ENCODE assay signal across 8 cellular contexts in the genomic region with DNA sequence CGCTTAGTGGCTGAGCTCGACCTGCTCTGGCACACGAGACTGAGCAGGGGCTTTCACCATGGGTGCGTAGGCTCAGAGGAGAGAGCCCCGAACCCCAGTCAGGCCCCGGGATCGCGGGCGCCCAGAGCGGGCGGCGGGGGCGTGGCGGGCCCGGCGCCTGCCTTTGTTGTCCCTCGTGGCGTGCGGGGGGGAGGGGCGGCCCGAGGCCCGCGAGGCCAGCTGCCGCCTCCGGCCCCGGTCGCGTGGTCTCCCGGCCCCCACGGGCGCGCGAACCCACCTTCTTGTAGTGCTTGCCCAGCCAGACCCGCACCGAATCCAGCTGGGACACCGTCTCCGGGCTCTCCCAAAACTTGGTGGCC. TPM values are rescaled to one million over a fixed set of nuclear protein-coding genes. Genes with fewer than 3 reads are reported as not detected.
DNase-seq lines count a peak whose midpoint lies in the region; ATAC-seq, FAIRE-seq and TF ChIP-seq lines count a peak whose summit lies in the region.

No MANE protein-coding gene starts in this region.

- H3K79me2 ChIP-seq in DOHH2 (ENCODE audit: control insufficient read depth, low read length) (peaks cover 62% of the 10 kb centered on the region), H1 (ENCODE audit: control insufficient read depth in 1 of 2, insufficient read depth in 2 of 2, low read length in 2 of 2) (peaks cover 47 to 53% of the 10 kb centered on the region in 2 experiments)

- H3K27ac ChIP-seq in DOHH2 (ENCODE audit: low read depth, low read length) (peak overlapping the region; percentile 85), H1 (ENCODE audit: low read depth, low read length) (peak overlapping the region; percentile 93)

- peak overlapping the region; percentile 76 for H2BK120ac ChIP-seq in H1 (replicated peaks; ENCODE audit: low read depth, low read length)

- peak overlapping the region; percentile 93 for H3K4ac ChIP-seq in H1 (replicated peaks; ENCODE audit: insufficient read length, low read depth, low read length)

- 0 out of 2 replicates have a peak overlapping the region, but pooled peaks have one; percentile 46 for H2BK15ac ChIP-seq in H1 (ENCODE audit: low read length)

- no peak for FAIRE-seq in H1 (lab: Jason Lieb, UNC)

- peak overlapping the region; percentile 99 for H4K91ac ChIP-seq in H1 (replicated peaks; ENCODE audit: insufficient read length, low read length)

- POLR2A ChIA-PET in H1 (lab: Charles Lee; ENCODE audit: partially characterized antibody), result interaction anchor here (0.6 to 3.5 kb wide), 18 partner anchors 8 to 459 kb away, joined by 3 to 19 read pairs (median 4); partner anchors contain the start of gene ZNF589

- 1% methylated on average over 9 of the region's 37 CpGs; no CpG with 5 or more reads in 1 of the 2 experiments for WGBS in H1 (ENCODE audit: extremely low coverage in 1 of 2, insufficient coverage in 1 of 2, insufficient read length in 1 of 2, insufficient replicate concordance in 2 of 2, low coverage in 1 of 2, low lambda C conversion rate in 2 of 2, missing lambda C conversion rate in 1 of 2), 2 experiments

- H2BK5ac ChIP-seq in H1 (ENCODE audit: low read depth, low read length), result peak overlapping the region; percentile 93

- TF ChIP-seq POLR2A in H1 (IDR thresholded peaks at IDR 0.05; ENCODE audit: control extremely low read depth in 1 of 2, low read depth in 2 of 2, low read length in 2 of 2), result no peak

- TF ChIP-seq RAD21 in H1 (IDR thresholded peaks at IDR 0.05 in 1 of 2, conservative IDR thresholded peaks at IDR 0.05 in 1 of 2; ENCODE audit: low read depth in 2 of 2, low read length in 2 of 2), result no peak

- TF ChIP-seq CTCF in DOHH2 (IDR thresholded peaks at IDR 0.05; ENCODE audit: low read depth, low read length, poor library complexity, severe bottlenecking) (no peak), H1 (IDR thresholded peaks at IDR 0.05; ENCODE audit: control extremely low read depth in 1 of 3, insufficient read depth in 1 of 3, low read depth in 1 of 3, low read length in 3 of 3) (no peak)

- peak overlapping the region; percentile 89 for H4K5ac ChIP-seq in H1 (ENCODE audit: insufficient read length, low read depth, low read length)

- H2AK5ac ChIP-seq in H1 (ENCODE audit: low read depth, low read length), result peak overlapping the region; percentile 92

- peak; percentile 29 for ATAC-seq in GM21526 (IDR thresholded peaks at IDR 0.05; ENCODE audit: low FRiP score, unreplicated experiment)

- peak overlapping the region; percentile 93 for H3K18ac ChIP-seq in H1 (ENCODE audit: extremely low read depth, low read length)

- CTCF ChIA-PET in H1 (lab: Charles Lee; ENCODE audit: partially characterized antibody), result no interaction called here

- no peak overlapping the region for H2AFZ ChIP-seq in H1 (ENCODE audit: low read length)

- peak overlapping the region; percentile 67 for H3K14ac ChIP-seq in H1 (ENCODE audit: insufficient read length)

- H3K56ac ChIP-seq in H1 (replicated peaks; ENCODE audit: insufficient read length, low read depth, low read length), result peak overlapping the region; percentile 87

- H3K4me2 ChIP-seq in DOHH2 (ENCODE audit: low read length) (peak overlapping the region; percentile 78), H1 (ENCODE audit: insufficient read depth in 1 of 2, low read depth in 2 of 2, low read length in 2 of 2) (peak overlapping the region; percentile 65 to 80)

- no peaks in the 10 kb centered on the region for H3K79me1 ChIP-seq in H1 (ENCODE audit: low read depth, low read length)

- no peak overlapping the region for H2BK12ac ChIP-seq in H1 (ENCODE audit: low read depth, low read length)

- DNase-seq in Jurkat, Clone E6-1 (ENCODE audit: low read depth, low spot score), result no peak
- peak; percentile 66 to 71 for DNase-seq in activated CD4-positive, alpha-beta T cell treated with anti-CD3 and anti-CD28 coated beads, Interleukin-2, amount 50 U/mL, for 48 hours
- peak in 1 of 2 experiments; percentile 73 for DNase-seq in H1 (ENCODE audit: low read depth in 1 of 2, low spot score in 2 of 2)
- DNase-seq in mucosa of gallbladder (ENCODE audit: low spot score), result peak; percentile 54
- peak; percentile 55 for DNase-seq in stimulated activated CD8-positive, alpha-beta memory T cell treated with anti-CD3 and anti-CD28 coated beads, Interleukin-4, amount 100 ng/mL, for 24 hours (ENCODE audit: low read depth)
- DNase-seq in amniotic stem cell (lab: John Stamatoyannopoulos, UW), result no peak

- H3K36me3 ChIP-seq in DOHH2 (ENCODE audit: control insufficient read depth, low read length) (peaks cover 42% of the 10 kb centered on the region), H1 (ENCODE audit: control insufficient read depth in 2 of 4, insufficient read depth in 4 of 4, low read length in 3 of 4) (peaks cover 0 to 6% (median 0%) of the 10 kb centered on the region in 4 experiments; a peak in 1 of 8 replicates)

- peaks cover 9% of the 10 kb centered on the region for H3K23me2 ChIP-seq in H1 (ENCODE audit: low read depth, low read length)

- peak overlapping the region; percentile 99; the same call in 1 of the 2 replicates for H4K8ac ChIP-seq in H1 (ENCODE audit: extremely low read depth, insufficient read depth, low read length)

- no peak for TF ChIP-seq EP300 in H1 (IDR thresholded peaks at IDR 0.05; ENCODE audit: borderline replicate concordance in 1 of 2, low read depth in 2 of 2, low read length in 2 of 2)

- H4K20me1 ChIP-seq in DOHH2 (ENCODE audit: control insufficient read depth, insufficient read depth, low read depth, low read length) (peaks cover 7% of the 10 kb centered on the region), H1 (replicated peaks in 1 of 2; ENCODE audit: control insufficient read depth in 1 of 2, insufficient read depth in 2 of 2, low read length in 2 of 2) (peaks cover 7% of the 10 kb centered on the region in 2 experiments)

- H3K4me3 ChIP-seq in DOHH2 (ENCODE audit: low read length) (peak overlapping the region; percentile 90), H1 (ENCODE audit: extremely low read depth in 1 of 4, insufficient read depth in 2 of 4, low read depth in 3 of 4, low read length in 4 of 4) (peak overlapping the region; percentile 97 to 100 (median 100))
- H3K4me3 ChIP-seq in Jurkat, Clone E6-1 (ENCODE audit: low read length), result peak overlapping the region; percentile 68

- H3K9me3 ChIP-seq in DOHH2 (ENCODE audit: control insufficient read depth, insufficient read depth, low read length) (no peaks in the 10 kb centered on the region), H1 (ENCODE audit: insufficient read depth in 2 of 2, low read depth in 1 of 2, low read length in 1 of 2) (no peaks in the 10 kb centered on the region)

- no peak overlapping the region for H2BK20ac ChIP-seq in H1 (ENCODE audit: low read length)

- H3F3A ChIP-seq in DOHH2 (ENCODE audit: control insufficient read depth, insufficient read depth), result peaks cover 9% of the 10 kb centered on the region

- H3K23ac ChIP-seq in H1 (ENCODE audit: insufficient read length), result no peak overlapping the region

- H3K9ac ChIP-seq in H1 (replicated peaks in 1 of 4; ENCODE audit: extremely low read depth in 1 of 4, low read depth in 3 of 4, low read length in 3 of 4), result peak overlapping the region; percentile 97 to 98 (median 98)

- H3K4me1 ChIP-seq in DOHH2 (ENCODE audit: control insufficient read depth, low read length) (peaks cover 38% of the 10 kb centered on the region), H1 (replicated peaks in 1 of 4; ENCODE audit: control insufficient read depth in 3 of 4, insufficient read depth in 4 of 4, low read length in 3 of 4) (peaks cover 0 to 5% (median 3%) of the 10 kb centered on the region in 4 experiments; a peak in 5 of 7 replicates)

- no peaks in the 10 kb centered on the region for H3K27me3 ChIP-seq in DOHH2 (ENCODE audit: control insufficient read depth, low read length)
- H3K27me3 ChIP-seq in H1 (replicated peaks in 1 of 4; ENCODE audit: control insufficient read depth in 3 of 4, extremely low read depth in 1 of 4, insufficient read depth in 3 of 4, low read length in 3 of 4), result no peaks in the 10 kb centered on the region

- H3K9me2 ChIP-seq in DOHH2 (replicated peaks; ENCODE audit: control insufficient read depth, low read length), result no peaks in the 10 kb centered on the region

TF ChIP-seq in H1, 55 proteins besides CTCF, POLR2A, EP300 and RAD21 (continues in another document):
- peak; percentile 44 for TF ChIP-seq ASH2L (IDR thresholded peaks at IDR 0.05; ENCODE audit: low read length)
- 0 out of 4 replicates have a peak, but pooled peaks of 1 of the 2 experiments have one; percentile 46 for TF ChIP-seq HDAC2 (IDR thresholded peaks at IDR 0.05; ENCODE audit: borderline replicate concordance in 1 of 2, low read depth in 2 of 2, low read length in 2 of 2)
- no peak for TF ChIP-seq SP1 (IDR thresholded peaks at IDR 0.05; ENCODE audit: low read depth, low read length)
- peak; percentile 40 for TF ChIP-seq KDM4A (IDR thresholded peaks at IDR 0.05; ENCODE audit: low read depth, low read length, severe bottlenecking)
- TF ChIP-seq, protein P1, sequence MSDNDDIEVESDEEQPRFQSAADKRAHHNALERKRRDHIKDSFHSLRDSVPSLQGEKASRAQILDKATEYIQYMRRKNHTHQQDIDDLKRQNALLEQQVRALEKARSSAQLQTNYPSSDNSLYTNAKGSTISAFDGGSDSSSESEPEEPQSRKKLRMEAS (IDR thresholded peaks at IDR 0.05), result peak; percentile 81

RNA-seq across cellular contexts. Expression of gene SMARCC1, which starts 0.4 kb away (rescaled TPM):
- 92.6 TPM for polyA plus RNA-seq in Jurkat, Clone E6-1 (2012; ENCODE audit: insufficient read depth, insufficient read length)
- 312 and 335 TPM in 2 replicates for total RNA-seq in H1 (2021; fragmentation: NEBNext Ultra II Directional; extraction: Animal tissue kit (Norgen Biotek cat#: 25700))
- 57.9 and 64.1 TPM in 2 replicates for polyA plus RNA-seq in H1 (2011; rRNA removed)
- 56.5 TPM for polyA plus RNA-seq in H1 (2011; cell fraction: cytosol; rRNA removed)
- polyA plus RNA-seq in H1 (2011; cell fraction: nucleus; rRNA removed), result 181 TPM
- 113 to 166 TPM (median 136 TPM) in 4 replicates for polyA plus RNA-seq in H1 (2012, experiment 1 of 2)
- polyA plus RNA-seq in H1 (2012, experiment 2 of 2), result 12.4 TPM
- 125 TPM for polyA plus RNA-seq in H1 (2013, experiment 1 of 2)
- 121 TPM for polyA plus RNA-seq in H1 (2013, experiment 2 of 2)
- polyA minus RNA-seq in H1 (2011; rRNA and poly(A)+ RNA removed), result 138 and 206 TPM in 2 replicates
- 133 TPM for polyA minus RNA-seq in H1 (2011; cell fraction: cytosol; rRNA and poly(A)+ RNA removed)
- 154 TPM for polyA minus RNA-seq in H1 (2011; cell fraction: nucleus; rRNA and poly(A)+ RNA removed)
- total RNA-seq in mucosa of gallbladder, result 68.7 TPM

RNA-seq across cellular contexts. Expression of gene DHX30, which starts 21.6 kb away (rescaled TPM):
- 88.0 TPM for polyA plus RNA-seq in Jurkat, Clone E6-1 (2012; ENCODE audit: insufficient read depth, insufficient read length)
- total RNA-seq in H1 (2021; fragmentation: NEBNext Ultra II Directional; extraction: Animal tissue kit (Norgen Biotek cat#: 25700)), result 97.7 and 97.9 TPM in 2 replicates
- 82.4 and 112 TPM in 2 replicates for polyA plus RNA-seq in H1 (2011; rRNA removed)
- 89.8 TPM for polyA plus RNA-seq in H1 (2011; cell fraction: cytosol; rRNA removed)
- 260 TPM for polyA plus RNA-seq in H1 (2011; cell fraction: nucleus; rRNA removed)
- polyA plus RNA-seq in H1 (2012, experiment 1 of 2), result 52.1 to 83.2 TPM (median 77.3 TPM) in 4 replicates
- polyA plus RNA-seq in H1 (2012, experiment 2 of 2), result 71.1 TPM
- 62.8 TPM for polyA plus RNA-seq in H1 (2013, experiment 1 of 2)
- 56.5 TPM for polyA plus RNA-seq in H1 (2013, experiment 2 of 2)
- 100 and 115 TPM in 2 replicates for polyA minus RNA-seq in H1 (2011; rRNA and poly(A)+ RNA removed)
- 65.0 TPM for polyA minus RNA-seq in H1 (2011; cell fraction: cytosol; rRNA and poly(A)+ RNA removed)
- 108 TPM for polyA minus RNA-seq in H1 (2011; cell fraction: nucleus; rRNA and poly(A)+ RNA removed)
- 71.9 TPM for total RNA-seq in mucosa of gallbladder

Comparison
In these comparisons a context has a peak if more than half of its experiments do, and no peak if none do; other contexts are left out.
1. DNase-seq: peak in activated CD4-positive, alpha-beta T cell treated with anti-CD3 and anti-CD28 coated beads, Interleukin-2, amount 50 U/mL, for 48 hours (2 of 2), mucosa of gallbladder (single experiment) and stimulated activated CD8-positive, alpha-beta memory T cell treated with anti-CD3 and anti-CD28 coated beads, Interleukin-4, amount 100 ng/mL, for 24 hours (single experiment); none in Jurkat, Clone E6-1 (single experiment) and amniotic stem cell (single experiment).
2. Peak in every context shown above with its lines, with median percentiles within 50 percentile points of each other: H3K4me3 ChIP-seq.